Comparison of ENCODE assay signal across 14 cellular contexts in the genomic region with DNA sequence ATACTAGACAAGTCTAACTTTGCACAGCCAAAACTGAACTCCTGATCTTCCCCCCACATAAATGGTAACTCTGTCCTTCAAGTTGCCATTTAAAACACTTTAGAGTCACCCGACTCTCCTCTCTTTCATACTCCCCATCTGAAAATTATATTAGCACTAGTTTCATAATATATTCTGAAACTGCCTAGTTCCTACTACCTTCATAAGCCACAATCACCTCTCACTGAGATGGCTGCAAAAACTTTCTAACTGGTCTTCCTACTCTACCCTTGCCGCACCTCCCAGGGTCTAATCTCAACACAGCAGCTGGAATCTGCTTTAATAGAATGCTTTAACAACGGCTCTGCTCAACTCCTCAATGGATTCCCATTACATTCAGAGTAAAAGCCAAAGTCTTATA. TPM values are rescaled to one million over a fixed set of nuclear protein-coding genes. Genes with fewer than 3 reads are reported as not detected.
DNase-seq lines count a peak whose midpoint lies in the region; ATAC-seq and TF ChIP-seq lines count a peak whose summit lies in the region.
"Had no signal": no experiment of that assay in that cellular context is flagged by ENCODE, and none has a peak within 500 bp of the region (broad histone marks: within the 10 kb centered on the region; RNA-seq: fewer than 3 reads in every experiment).

No MANE protein-coding gene starts in this region.

- no peaks in the 10 kb centered on the region for H3K36me3 ChIP-seq in A673 (ENCODE audit: insufficient read depth, low read length, poor library complexity, severe bottlenecking)
- peaks cover 0 to 18% (median 2%) of the 10 kb centered on the region in 4 donors for H3K36me3 ChIP-seq in right lobe of liver

- intact Hi-C loops in A673 (cut with micrococcal nuclease; ENCODE audit: unreplicated experiment) (no loop called here), right lobe of liver (cut with DNase I) (no loop called here)

- no peak overlapping the region for H3K27ac ChIP-seq in A673 (ENCODE audit: low read depth, low read length, poor library complexity, severe bottlenecking)
- H3K27ac ChIP-seq in right lobe of liver = no peak overlapping the region
- H3K27ac ChIP-seq: stomach had no signal

- H3K27ac Mint-ChIP-seq in memory B cell = peak overlapping the region; percentile 2

- H3K4me3 ChIP-seq in A673 (ENCODE audit: low read depth, low read length, poor library complexity, severe bottlenecking) = no peak overlapping the region
- H3K4me3 ChIP-seq in right lobe of liver = no peak overlapping the region
- H3K4me3 ChIP-seq: stomach had no signal

- H3K4me1 ChIP-seq in A673 (ENCODE audit: insufficient read depth, low read length, poor library complexity, severe bottlenecking) (no peaks in the 10 kb centered on the region), right lobe of liver (no peaks in the 10 kb centered on the region)

- ATAC-seq in GM18907 (IDR thresholded peaks at IDR 0.05; ENCODE audit: unreplicated experiment) (peak; percentile 77), GM21723 (IDR thresholded peaks at IDR 0.05; ENCODE audit: unreplicated experiment) (peak; percentile 84), HG03159 (IDR thresholded peaks at IDR 0.05; ENCODE audit: unreplicated experiment) (peak; percentile 94), memory B cell (ENCODE audit: low read depth) (no peak), right lobe of liver (no peak)

- TF ChIP-seq CTCF in A673 (conservative IDR thresholded peaks at IDR 0.05; ENCODE audit: low read depth, low read length) (no peak), right lobe of liver (IDR thresholded peaks at IDR 0.05) (no peak)

- no peaks in the 10 kb centered on the region for H3K9me3 Mint-ChIP-seq in memory B cell
- H3K9me3 Mint-ChIP-seq: CD4-positive, alpha-beta T cell had no signal

- H3K9me3 ChIP-seq in A673 (ENCODE audit: low read depth, low read length, poor library complexity, severe bottlenecking) = no peaks in the 10 kb centered on the region
- H3K9me3 ChIP-seq in right lobe of liver = no peaks in the 10 kb centered on the region
- H3K9me3 ChIP-seq: stomach had no signal

- no peak overlapping the region for H3K4me3 Mint-ChIP-seq in memory B cell
- H3K4me3 Mint-ChIP-seq: CD4-positive, alpha-beta T cell had no signal

- TF ChIP-seq POLR2A in right lobe of liver (IDR thresholded peaks at IDR 0.05) = no peak

- CTCF ChIA-PET in A673 (lab: Charles Lee) = no interaction called here

- POLR2A ChIA-PET in A673 (lab: Charles Lee; ENCODE audit: low non-redundant PET) = no interaction called here

- 83% methylated on average over 3 of the region's 3 CpGs for WGBS in right lobe of liver (ENCODE audit: insufficient coverage, low coverage, low lambda C conversion rate, missing lambda C conversion rate)

- H3K27me3 ChIP-seq in A673 (replicated peaks; ENCODE audit: insufficient read depth, low read depth, low read length, poor library complexity) = no peaks in the 10 kb centered on the region
- no peaks in the 10 kb centered on the region for H3K27me3 ChIP-seq in right lobe of liver
- H3K27me3 ChIP-seq: stomach had no signal

- DNase-seq in memory B cell (ENCODE audit: low spot score in 2 of 2) (no peak), NCI-H226 (no peak), A673 (ENCODE audit: low spot score) (no peak), right lobe of liver (no peak)
- DNase-seq: anterior cingulate cortex; CD4-positive, alpha-beta T cell; effector CD4-positive, alpha-beta T cell; foreskin melanocyte; NCI-H1436; stimulated activated CD4-positive, alpha-beta T cell treated with anti-CD3 and anti-CD28 coated beads, Interleukin-4, amount 100 ng/mL, for 24 hours; stomach had no signal

- H3K36me3 Mint-ChIP-seq in memory B cell = peaks cover 20% of the 10 kb centered on the region

- BruUV-seq in A673 (replicated peaks; lab: Mats Ljungman, UMichigan) = no TSS peak

- no peaks in the 10 kb centered on the region for H3K27me3 Mint-ChIP-seq in memory B cell
- H3K27me3 Mint-ChIP-seq: CD4-positive, alpha-beta T cell had no signal

- peaks cover 31% of the 10 kb centered on the region for H3K4me1 Mint-ChIP-seq in memory B cell

RNA-seq across cellular contexts. Expression of a gene that starts 55.0 kb away (rescaled TPM):
- total RNA-seq in A673 (2021) (47.3 and 47.9 TPM in 2 replicates), right lobe of liver (10 to 100 TPM; 42.7 to 52.7 (median 49.4) TPM)

RNA-seq across cellular contexts. Expression of a gene that starts 55.0 kb away (rescaled TPM):
- total RNA-seq in A673 (2021) (7.0 and 8.2 TPM in 2 replicates), right lobe of liver (1 to 10 TPM; 2.8 to 3.8 (median 3.4) TPM)

Comparison
In these comparisons a context has a peak if more than half of its experiments do, and no peak if none do; other contexts are left out.
1. ATAC-seq: peak in GM18907 (single experiment), GM21723 (single experiment) and HG03159 (single experiment); none in memory B cell (single experiment) and right lobe of liver (0 of 4).